In the genomic region with DNA sequence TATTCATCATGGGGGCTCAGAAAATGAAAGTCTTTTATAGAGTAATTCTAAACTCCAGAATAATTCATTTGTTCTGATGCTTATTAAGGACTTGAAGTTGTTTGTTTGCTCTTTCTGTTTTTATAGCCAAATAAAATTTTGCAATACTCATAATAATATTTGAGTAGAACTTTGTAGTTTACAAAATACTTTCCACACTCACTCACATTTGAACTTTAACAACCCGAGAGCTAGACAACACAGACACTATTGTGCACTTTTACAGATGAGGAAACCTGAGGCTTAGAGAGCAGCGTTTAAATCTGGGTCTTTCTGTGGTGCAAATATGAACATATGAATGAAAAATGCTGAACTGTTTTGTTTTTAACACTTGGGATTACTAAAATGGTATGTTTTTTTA, we compare ENCODE assay signal across 34 cellular contexts.
DNase-seq lines count a peak whose midpoint lies in the region; ATAC-seq and TF ChIP-seq lines count a peak whose summit lies in the region.
"Had no signal": no experiment of that assay in that cellular context is flagged by ENCODE, and none has a peak within 500 bp of the region (broad histone marks: within the 10 kb centered on the region; RNA-seq: fewer than 3 reads in every experiment).

No MANE protein-coding gene starts in this region.

- H3K9me3 ChIP-seq in CD4-positive, CD25-positive, alpha-beta regulatory T cell (ENCODE audit: control insufficient read depth in 2 of 2, low read length in 2 of 2): no peaks in the 10 kb centered on the region
- H3K9me3 ChIP-seq in subcutaneous abdominal adipose tissue (ENCODE audit: control insufficient read depth in 5 of 5, low read length in 5 of 5): no peaks in the 10 kb centered on the region
- H3K9me3 ChIP-seq in heart left ventricle: no peaks in the 10 kb centered on the region
- H3K9me3 ChIP-seq: esophagus squamous epithelium, gastroesophageal sphincter, mucosa of descending colon, thoracic aorta had no signal

- intact Hi-C loops in heart left ventricle (cut with DNase I): no loop called here

- peaks cover 39 to 63% (median 44%) of the 10 kb centered on the region in 4 donors for H3K4me1 Mint-ChIP-seq in CD4-positive, CD25-positive, alpha-beta regulatory T cell
- H3K4me1 Mint-ChIP-seq in HFFc6 (ENCODE audit: low read depth): peaks cover 69% of the 10 kb centered on the region
- H3K4me1 Mint-ChIP-seq: nephron progenitor cell had no signal

- no peak for DNase-seq in CD4-positive, CD25-positive, alpha-beta regulatory T cell
- DNase-seq in HFFc6 (no peak), fibroblast of villous mesenchyme (ENCODE audit: low read depth) (peak; percentile 45), NCI-H146 treated with DMSO at 0.1 percent for 48 hours (lab: John Stamatoyannopoulos, UW; ENCODE audit: unreplicated experiment) (no peak), heart left ventricle (no peak), iPS-NIHi11 (ENCODE audit: low spot score) (no peak)
- DNase-seq: activated B cell treated with CpG ODN at 0.5 μM for 24 hours; activated CD4-positive, alpha-beta T cell treated with anti-CD3 and anti-CD28 coated beads, Interleukin-2, amount 10 ng/mL, durations not matched to agents 7 days and 5 days; activated gamma-delta T cell treated with Interleukin-2 at 50 U/mL for 16 hours; activated T-cell treated with anti-CD3 and anti-CD28 coated beads, Interleukin-2, amount 50 U/mL, for 4 hours; brain microvascular endothelial cell; C1 segment of cervical spinal cord; cerebellar nuclear complex; DND-41; esophagus squamous epithelium; GF-D8; GOT3; KBM-7; mucosa of descending colon; NCI-H1092; NCI-H2029; NCI-H524 treated with DMSO at 0.1 percent for 48 hours; nephron progenitor cell; OCI-M1; retina; stimulated activated naive CD4-positive, alpha-beta T cell had no signal

- peak overlapping the region in 2 of 3 donors; percentile 9 to 17 for H3K27ac Mint-ChIP-seq in CD4-positive, CD25-positive, alpha-beta regulatory T cell
- H3K27ac Mint-ChIP-seq in HFFc6: peak overlapping the region; percentile 64
- H3K27ac Mint-ChIP-seq: activated B cell treated with CpG ODN at 0.5 μM for 24 hours; activated CD4-positive, alpha-beta T cell treated with anti-CD3 and anti-CD28 coated beads, Interleukin-2, amount 10 ng/mL, durations not matched to agents 7 days and 5 days; nephron progenitor cell had no signal

- no peaks in the 10 kb centered on the region for H3K9me3 Mint-ChIP-seq in CD4-positive, CD25-positive, alpha-beta regulatory T cell
- no peaks in the 10 kb centered on the region for H3K9me3 Mint-ChIP-seq in HFFc6
- H3K9me3 Mint-ChIP-seq: activated B cell treated with CpG ODN at 0.5 μM for 24 hours; activated CD4-positive, alpha-beta T cell treated with anti-CD3 and anti-CD28 coated beads, Interleukin-2, amount 10 ng/mL, durations not matched to agents 7 days and 5 days; activated T-cell treated with anti-CD3 and anti-CD28 coated beads, Interleukin-2, amount 50 U/mL, for 4 hours; nephron progenitor cell had no signal

- H3K27me3 Mint-ChIP-seq in CD4-positive, CD25-positive, alpha-beta regulatory T cell: no peaks in the 10 kb centered on the region
- no peaks in the 10 kb centered on the region; the same call in 1 of the 2 replicates for H3K27me3 Mint-ChIP-seq in HFFc6 (ENCODE audit: insufficient read depth)
- H3K27me3 Mint-ChIP-seq: activated B cell treated with CpG ODN at 0.5 μM for 24 hours; activated CD4-positive, alpha-beta T cell treated with anti-CD3 and anti-CD28 coated beads, Interleukin-2, amount 10 ng/mL, durations not matched to agents 7 days and 5 days had no signal

- no peak overlapping the region for H3K4me3 ChIP-seq in CD4-positive, CD25-positive, alpha-beta regulatory T cell (ENCODE audit: low read depth, low read length)
- H3K4me3 ChIP-seq in fibroblast of villous mesenchyme (ENCODE audit: low read depth, low read length): no peak overlapping the region
- no peak overlapping the region for H3K4me3 ChIP-seq in subcutaneous abdominal adipose tissue (ENCODE audit: low read depth in 1 of 5, low read length in 5 of 5)
- H3K4me3 ChIP-seq in heart left ventricle: no peak overlapping the region
- H3K4me3 ChIP-seq: esophagus squamous epithelium, gastroesophageal sphincter, hepatocyte, lung, mucosa of descending colon, SK-N-MC, skin epidermis, thoracic aorta had no signal

- no peaks in the 10 kb centered on the region for H3K36me3 ChIP-seq in CD4-positive, CD25-positive, alpha-beta regulatory T cell (ENCODE audit: control insufficient read depth, insufficient read depth, low read length)
- no peaks in the 10 kb centered on the region for H3K36me3 ChIP-seq in subcutaneous abdominal adipose tissue (ENCODE audit: control insufficient read depth in 5 of 5, insufficient read depth in 5 of 5, low read length in 5 of 5)
- no peaks in the 10 kb centered on the region for H3K36me3 ChIP-seq in heart left ventricle
- H3K36me3 ChIP-seq: brain microvascular endothelial cell, esophagus squamous epithelium, gastroesophageal sphincter, thoracic aorta had no signal

- H3K4me1 ChIP-seq in CD4-positive, CD25-positive, alpha-beta regulatory T cell (ENCODE audit: control insufficient read depth, insufficient read depth, low read length, poor library complexity, severe bottlenecking): no peaks in the 10 kb centered on the region
- H3K4me1 ChIP-seq in subcutaneous abdominal adipose tissue (ENCODE audit: control insufficient read depth in 5 of 5, insufficient read depth in 5 of 5, low read length in 5 of 5): peaks cover 7 to 43% (median 22%) of the 10 kb centered on the region in 5 donors
- H3K4me1 ChIP-seq in heart left ventricle: peaks cover 0 to 47% (median 20%) of the 10 kb centered on the region in 12 donors

- no peak for ATAC-seq in CD4-positive, CD25-positive, alpha-beta regulatory T cell (ENCODE audit: low read depth in 2 of 2)
- ATAC-seq in heart left ventricle: no peak
- ATAC-seq: activated T-cell treated with anti-CD3 and anti-CD28 coated beads, Interleukin-2, amount 50 U/mL, for 4 hours; gastroesophageal sphincter; mucosa of descending colon had no signal

- no peaks in the 10 kb centered on the region for H3K27me3 ChIP-seq in CD4-positive, CD25-positive, alpha-beta regulatory T cell (ENCODE audit: control insufficient read depth, insufficient read depth, low read length)
- H3K27me3 ChIP-seq in subcutaneous abdominal adipose tissue (ENCODE audit: control insufficient read depth in 5 of 5, insufficient read depth in 4 of 5, low read length in 5 of 5) (no peaks in the 10 kb centered on the region), heart left ventricle (no peaks in the 10 kb centered on the region)
- H3K27me3 ChIP-seq: brain microvascular endothelial cell, esophagus squamous epithelium, gastroesophageal sphincter, hepatocyte had no signal

- H3K36me3 Mint-ChIP-seq in CD4-positive, CD25-positive, alpha-beta regulatory T cell: peaks cover 13% of the 10 kb centered on the region
- peaks cover 4% of the 10 kb centered on the region; the same call in 1 of the 2 replicates for H3K36me3 Mint-ChIP-seq in HFFc6 (ENCODE audit: low read depth)

- H3K4me3 Mint-ChIP-seq in CD4-positive, CD25-positive, alpha-beta regulatory T cell: no peak overlapping the region
- H3K4me3 Mint-ChIP-seq in HFFc6: no peak overlapping the region
- H3K4me3 Mint-ChIP-seq: activated B cell treated with CpG ODN at 0.5 μM for 24 hours; activated CD4-positive, alpha-beta T cell treated with anti-CD3 and anti-CD28 coated beads, Interleukin-2, amount 10 ng/mL, durations not matched to agents 7 days and 5 days; activated T-cell treated with anti-CD3 and anti-CD28 coated beads, Interleukin-2, amount 50 U/mL, for 4 hours; nephron progenitor cell had no signal

- TF ChIP-seq POLR2A in heart left ventricle (IDR thresholded peaks at IDR 0.05): no peak

- WGBS in heart left ventricle, 4 donors: 77 to 91% (median 86%) methylated on average over 2 of the region's 2 CpGs

- H3K9ac ChIP-seq in subcutaneous abdominal adipose tissue (ENCODE audit: low read length in 5 of 5): peak overlapping the region in 1 of 5 donors; percentile 45
- H3K9ac ChIP-seq: parathyroid adenoma had no signal

- H3K27ac ChIP-seq in CD4-positive, CD25-positive, alpha-beta regulatory T cell (ENCODE audit: insufficient read depth, low read length, poor library complexity, severe bottlenecking): no peak overlapping the region
- H3K27ac ChIP-seq in subcutaneous abdominal adipose tissue (ENCODE audit: low read depth, low read length) (peak overlapping the region; percentile 4), heart left ventricle (no peak overlapping the region)
- H3K27ac ChIP-seq: brain microvascular endothelial cell, gastroesophageal sphincter, hepatocyte, parathyroid adenoma, SK-N-MC, skin epidermis, thoracic aorta had no signal

- no peak for TF ChIP-seq CTCF in HFFc6 (IDR thresholded peaks at IDR 0.05)
- no peak for TF ChIP-seq CTCF in fibroblast of villous mesenchyme (IDR thresholded peaks at IDR 0.05; ENCODE audit: insufficient read depth, low read depth, low read length)
- no peak for TF ChIP-seq CTCF in heart left ventricle (IDR thresholded peaks at IDR 0.05)
